Comparison of ENCODE assay signal across 16 cellular contexts in genomic region chr22:48175721-48176120, GRCh38.
A peak's percentile ranks its signal among the peaks of the same experiment; 100 is the strongest.
DNase-seq lines count a peak whose midpoint lies in the region; ATAC-seq and TF ChIP-seq lines count a peak whose summit lies in the region.
"Had no signal": no experiment of that assay in that cellular context is flagged by ENCODE, and none has a peak within 500 bp of the region (broad histone marks: within the 10 kb centered on the region; RNA-seq: fewer than 3 reads in every experiment).

No MANE protein-coding gene starts in this region.

- no peak overlapping the region for H3K27ac Mint-ChIP-seq in WTC11
- no peak overlapping the region for H3K27ac Mint-ChIP-seq in endodermal cell
- H3K27ac Mint-ChIP-seq: CD4-positive, alpha-beta memory T cell; HFFc6 had no signal

- POLR2A ChIA-PET in WTC11 (lab: Charles Lee), result no interaction called here

- H3K27me3 ChIP-seq in endodermal cell (ENCODE audit: control insufficient read depth, insufficient read depth, low read length, poor library complexity, severe bottlenecking), result peaks cover 4% of the 10 kb centered on the region

- no peak overlapping the region for H3K4me3 Mint-ChIP-seq in WTC11
- no peak overlapping the region for H3K4me3 Mint-ChIP-seq in endodermal cell
- H3K4me3 Mint-ChIP-seq: CD4-positive, alpha-beta memory T cell; HFFc6 had no signal

- ATAC-seq in WTC11, result no peak
- ATAC-seq in GM21737 (IDR thresholded peaks at IDR 0.05; ENCODE audit: unreplicated experiment), result no peak

- CTCF ChIA-PET in WTC11 (lab: Charles Lee), result no interaction called here

- H3K4me1 Mint-ChIP-seq in WTC11 (no peaks in the 10 kb centered on the region), endodermal cell (no peaks in the 10 kb centered on the region)
- H3K4me1 Mint-ChIP-seq: CD4-positive, alpha-beta memory T cell had no signal

- peaks cover 3% of the 10 kb centered on the region for H3K9me3 Mint-ChIP-seq in WTC11
- H3K9me3 Mint-ChIP-seq in endodermal cell, result no peaks in the 10 kb centered on the region

- no peaks in the 10 kb centered on the region for H3K4me1 ChIP-seq in endodermal cell (ENCODE audit: control insufficient read depth, insufficient read depth, low read length)
- H3K4me1 ChIP-seq: HAP-1 had no signal

- no peak overlapping the region for H3K27ac ChIP-seq in endodermal cell (ENCODE audit: low read depth, low read length)

- no peak overlapping the region for H3K4me3 ChIP-seq in endodermal cell (ENCODE audit: low read length)
- H3K4me3 ChIP-seq: HAP-1 had no signal

- DNase-seq in NAMALWA (ENCODE audit: low spot score) (peak; percentile 20), WTC11 (ENCODE audit: low spot score) (no peak), endodermal cell (peak; percentile 28), NCI-H82 treated with DMSO at 0.1 percent for 48 hours (lab: John Stamatoyannopoulos, UW; ENCODE audit: unreplicated experiment) (no peak), HuH-7.5 (ENCODE audit: low spot score) (no peak)
- DNase-seq: C1 segment of cervical spinal cord; Calu3; CD4-positive, alpha-beta memory T cell; COR-L47; DMS53; DMS79 treated with DMSO at 0.1 percent for 48 hours; GF-D8; GOT3; HFFc6 had no signal

- TF ChIP-seq CTCF in WTC11 (IDR thresholded peaks at IDR 0.05), result no peak
- TF ChIP-seq CTCF in endodermal cell (conservative IDR thresholded peaks at IDR 0.05), result no peak

- H3K36me3 Mint-ChIP-seq in WTC11 (no peaks in the 10 kb centered on the region), endodermal cell (ENCODE audit: low read depth) (no peaks in the 10 kb centered on the region)
- H3K36me3 Mint-ChIP-seq: CD4-positive, alpha-beta memory T cell had no signal

- WGBS in endodermal cell (ENCODE audit: insufficient coverage in 1 of 2, insufficient read length in 1 of 2), 2 experiments, result 98 to 100% methylated on average over 1 to 2 of the region's 2 CpGs

- no peaks in the 10 kb centered on the region for H3K9me3 ChIP-seq in endodermal cell (ENCODE audit: control insufficient read depth, low read length)
- H3K9me3 ChIP-seq: HAP-1 had no signal

- no peak overlapping the region for H3K9ac ChIP-seq in endodermal cell (ENCODE audit: extremely low read depth, low read length, poor library complexity, severe bottlenecking)

- no peaks in the 10 kb centered on the region for H3K36me3 ChIP-seq in endodermal cell (ENCODE audit: control insufficient read depth, insufficient read depth, low read length)
- H3K36me3 ChIP-seq: HAP-1 had no signal

- H3K27me3 Mint-ChIP-seq in WTC11 (ENCODE audit: low read depth) (no peaks in the 10 kb centered on the region; the same call in 1 of the 2 replicates), endodermal cell (ENCODE audit: insufficient read depth) (peaks cover 2% of the 10 kb centered on the region)

TF ChIP-seq in WTC11, 78 proteins besides CTCF, POLR2A, EP300 and RAD21:
- TF ChIP-seq USF2 (CRISPR knock-in tag; IDR thresholded peaks at IDR 0.05), result peak; percentile 55
- TF ChIP-seq NR3C1 (CRISPR knock-in tag; conservative IDR thresholded peaks at IDR 0.05; ENCODE audit: low read depth), result no peak
- no peak for TF ChIP-seq FOXP4 (CRISPR knock-in tag; IDR thresholded peaks at IDR 0.05)

Comparison
In these comparisons a context has a peak if more than half of its experiments do, and no peak if none do; other contexts are left out.
1. DNase-seq: peak in NAMALWA (single experiment) and endodermal cell (single experiment); none in WTC11 (single experiment), NCI-H82 treated with DMSO at 0.1 percent for 48 hours (single experiment) and HuH-7.5 (single experiment).